14 cellular contexts compared by ENCODE assay signal in the genomic region with DNA sequence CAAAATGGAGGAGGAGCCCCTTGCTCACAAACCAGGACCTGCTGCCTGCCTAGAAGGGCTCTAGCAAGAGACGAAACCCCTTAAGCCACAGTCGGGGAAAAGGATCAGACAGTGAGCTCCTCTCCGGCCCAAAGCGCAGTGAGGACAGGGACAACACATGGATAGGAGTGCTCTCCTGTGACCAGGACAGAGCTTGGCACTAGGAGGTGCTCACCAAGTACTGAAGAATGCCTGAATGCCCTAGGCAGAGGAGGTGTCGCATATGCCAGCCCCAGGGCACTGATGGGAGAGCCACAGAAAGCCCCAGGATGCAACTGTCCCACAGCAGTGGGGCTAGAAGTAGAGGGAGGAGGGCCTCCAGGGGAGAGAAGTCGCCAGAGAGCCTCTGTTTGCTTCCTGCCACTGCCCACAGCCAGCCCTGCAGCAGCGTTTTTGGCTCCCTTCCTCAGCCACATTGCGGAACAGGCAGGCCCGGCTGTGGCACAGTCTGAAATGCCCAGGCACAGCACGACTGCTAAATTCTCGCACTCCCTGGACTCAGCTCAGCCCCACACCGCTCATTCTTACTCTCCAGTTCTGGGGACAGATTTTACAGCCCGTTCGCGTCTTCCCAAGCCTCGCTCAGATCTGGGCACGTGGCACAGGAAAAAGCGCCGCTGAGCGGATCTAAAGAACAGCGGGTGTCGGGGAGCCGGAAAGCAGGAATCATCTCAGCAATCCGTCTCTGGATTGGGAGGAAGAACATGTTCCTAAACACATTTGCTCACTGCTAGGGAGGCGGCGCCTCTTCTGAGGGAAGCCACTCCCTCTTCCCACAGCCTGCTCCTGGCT.
DNase-seq lines count a peak whose midpoint lies in the region; ATAC-seq and TF ChIP-seq lines count a peak whose summit lies in the region.
"Had no signal": no experiment of that assay in that cellular context is flagged by ENCODE, and none has a peak within 500 bp of the region (broad histone marks: within the 10 kb centered on the region; RNA-seq: fewer than 3 reads in every experiment).

No MANE protein-coding gene starts in this region.

- TF ChIP-seq POLR2A in spleen (IDR thresholded peaks at IDR 0.05): no peak

- no peaks in the 10 kb centered on the region for H3K9me3 Mint-ChIP-seq in activated T-cell treated with anti-CD3 and anti-CD28 coated beads, Interleukin-2, amount 50 U/mL, for 24 hours
- H3K9me3 Mint-ChIP-seq: activated naive CD4-positive, alpha-beta T cell treated with anti-CD3 and anti-CD28 coated beads, Interleukin-2, amount 50 U/mL, for 72 hours had no signal

- no peak overlapping the region for H3K27ac Mint-ChIP-seq in activated T-cell treated with anti-CD3 and anti-CD28 coated beads, Interleukin-2, amount 50 U/mL, for 24 hours
- H3K27ac Mint-ChIP-seq: activated CD8-positive, alpha-beta T cell treated with anti-CD3 and anti-CD28 coated beads, Interleukin-2, amount 10 ng/mL, durations not matched to agents 7 days and 5 days; activated naive CD4-positive, alpha-beta T cell treated with anti-CD3 and anti-CD28 coated beads, Interleukin-2, amount 50 U/mL, for 72 hours had no signal

- peaks cover 9% of the 10 kb centered on the region for H3K27me3 Mint-ChIP-seq in activated T-cell treated with anti-CD3 and anti-CD28 coated beads, Interleukin-2, amount 50 U/mL, for 24 hours

- DNase-seq in GDM1 (lab: John Stamatoyannopoulos, UW): peak; percentile 89
- DNase-seq in spleen: peak; percentile 75
- DNase-seq in activated T-cell treated with anti-CD3 and anti-CD28 coated beads, Interleukin-2, amount 50 U/mL, for 24 hours: no peak
- no peak for DNase-seq in DMS79 (lab: John Stamatoyannopoulos, UW)
- DNase-seq: activated CD8-positive, alpha-beta T cell treated with anti-CD3 and anti-CD28 coated beads, Interleukin-2, amount 10 ng/mL, durations not matched to agents 7 days and 5 days; mammary epithelial cell; NCI-H226 had no signal

- no peak for TF ChIP-seq CTCF in spleen (IDR thresholded peaks at IDR 0.05 in 8 of 11, conservative IDR thresholded peaks at IDR 0.05 in 3 of 11)

- H3K4me1 ChIP-seq in spleen: no peaks in the 10 kb centered on the region
- H3K4me1 ChIP-seq: prostate gland had no signal

- H3K9me3 ChIP-seq in spleen: no peaks in the 10 kb centered on the region
- H3K9me3 ChIP-seq: prostate gland had no signal

- H3K27ac ChIP-seq in angular gyrus (ENCODE audit: low read depth, low read length): peak overlapping the region; percentile 53
- H3K27ac ChIP-seq in layer of hippocampus (ENCODE audit: low read depth, low read length): peak overlapping the region; percentile 22
- H3K27ac ChIP-seq in spleen: no peak overlapping the region
- H3K27ac ChIP-seq: prostate gland had no signal

- intact Hi-C loops in spleen (cut with DNase I; ENCODE audit: low total_unique reads): no loop called here

- no peak overlapping the region for H3K4me3 ChIP-seq in spleen
- H3K4me3 ChIP-seq: GM12878, prostate gland had no signal

- H3K27me3 ChIP-seq in layer of hippocampus (ENCODE audit: control insufficient read depth, insufficient read depth, low read length) (no peaks in the 10 kb centered on the region), spleen (replicated peaks in 1 of 7) (peaks cover 0 to 35% (median 0%) of the 10 kb centered on the region in 7 donors)

- no peaks in the 10 kb centered on the region for H3K36me3 ChIP-seq in spleen
- H3K36me3 ChIP-seq: prostate gland had no signal

- ATAC-seq in GM21576 (IDR thresholded peaks at IDR 0.05; ENCODE audit: unreplicated experiment) (no peak), GM21390 (IDR thresholded peaks at IDR 0.05; ENCODE audit: unreplicated experiment) (no peak)
- ATAC-seq: activated CD8-positive, alpha-beta T cell treated with anti-CD3 and anti-CD28 coated beads, Interleukin-2, amount 10 ng/mL, durations not matched to agents 7 days and 5 days; activated naive CD4-positive, alpha-beta T cell treated with anti-CD3 and anti-CD28 coated beads, Interleukin-2, amount 50 U/mL, for 72 hours; GM12878 had no signal

- H3K4me3 Mint-ChIP-seq in activated T-cell treated with anti-CD3 and anti-CD28 coated beads, Interleukin-2, amount 50 U/mL, for 24 hours: no peak overlapping the region
- H3K4me3 Mint-ChIP-seq: activated CD8-positive, alpha-beta T cell treated with anti-CD3 and anti-CD28 coated beads, Interleukin-2, amount 10 ng/mL, durations not matched to agents 7 days and 5 days had no signal

- no peaks in the 10 kb centered on the region for H3K36me3 Mint-ChIP-seq in activated T-cell treated with anti-CD3 and anti-CD28 coated beads, Interleukin-2, amount 50 U/mL, for 24 hours (ENCODE audit: low read depth)
- H3K36me3 Mint-ChIP-seq: activated naive CD4-positive, alpha-beta T cell treated with anti-CD3 and anti-CD28 coated beads, Interleukin-2, amount 50 U/mL, for 72 hours had no signal

- WGBS in spleen, 5 donors: 53 to 69% (median 59%) methylated on average over 25 to 26 of the region's 26 CpGs

- H3K4me1 Mint-ChIP-seq in activated T-cell treated with anti-CD3 and anti-CD28 coated beads, Interleukin-2, amount 50 U/mL, for 24 hours (ENCODE audit: low read depth): no peaks in the 10 kb centered on the region

Comparison
In these comparisons a context has a peak if more than half of its experiments do, and no peak if none do; other contexts are left out.
1. DNase-seq: peak in GDM1 (single experiment) and spleen (single experiment); none in activated T-cell treated with anti-CD3 and anti-CD28 coated beads, Interleukin-2, amount 50 U/mL, for 24 hours (single experiment) and DMS79 (single experiment).
2. H3K27ac ChIP-seq: peak in angular gyrus (single experiment) and layer of hippocampus (single experiment); none in spleen (0 of 8).